8 cellular contexts compared by ENCODE assay signal in genomic region chr7:141551773-141552162, GRCh38. TPM values are rescaled to one million over a fixed set of nuclear protein-coding genes. Genes with fewer than 3 reads are reported as not detected.
A peak's percentile ranks its signal among the peaks of the same experiment; 100 is the strongest.
DNase-seq lines count a peak whose midpoint lies in the region; ATAC-seq, FAIRE-seq and TF ChIP-seq lines count a peak whose summit lies in the region.

No MANE protein-coding gene starts in this region.

- H3K4me3 ChIP-seq in ACC112 (ENCODE audit: low read depth, low read length), result peak overlapping the region; percentile 91
- H3K4me3 ChIP-seq in SK-N-MC, result peak overlapping the region; percentile 94
- peak overlapping the region; percentile 91 for H3K4me3 ChIP-seq in fibroblast of villous mesenchyme (ENCODE audit: low read depth, low read length)
- H3K4me3 ChIP-seq in small intestine (ENCODE audit: low read depth in 1 of 2, low read length in 2 of 2), result peak overlapping the region; percentile 85 to 94

- H3K27me3 ChIP-seq in ACC112 (ENCODE audit: insufficient read depth, low read length), result no peaks in the 10 kb centered on the region
- no peaks in the 10 kb centered on the region for H3K27me3 ChIP-seq in small intestine (ENCODE audit: control insufficient read depth in 2 of 2, insufficient read depth in 2 of 2, low read length in 2 of 2)

- TF ChIP-seq CTCF in fibroblast of villous mesenchyme (IDR thresholded peaks at IDR 0.05; ENCODE audit: insufficient read depth, low read depth, low read length), result no peak

- H3K27ac ChIP-seq in ACC112 (ENCODE audit: low read depth, low read length) (no peak overlapping the region), SK-N-MC (no peak overlapping the region), small intestine (ENCODE audit: low read depth in 1 of 2, low read length in 1 of 2) (peak overlapping the region in 1 of 2 donors; percentile 33)

- 6 to 10% (median 10%) methylated on average over 4 of the region's 4 CpGs for WGBS in small intestine, 3 donors

- H2AFZ ChIP-seq in ACC112 (ENCODE audit: low read length, unreplicated experiment), result peak overlapping the region; percentile 85

- H3K79me2 ChIP-seq in ACC112 (ENCODE audit: control insufficient read depth, insufficient read depth, low read length, unreplicated experiment), result peaks cover 21% of the 10 kb centered on the region

- peak overlapping the region; percentile 86 for H3K9ac ChIP-seq in SK-N-MC (ENCODE audit: insufficient read length)

- DNase-seq in SK-N-MC (ENCODE audit: low read depth, low spot score), result no peak
- no peak for DNase-seq in fibroblast of villous mesenchyme (ENCODE audit: low read depth)
- no peak for DNase-seq in small intestine
- DNase-seq in NCI-H1417 treated with DMSO at 0.1 percent for 48 hours (lab: John Stamatoyannopoulos, UW), result no peak
- no peak for DNase-seq in NOMO-1 treated with DMSO at 0.1 percent for 48 hours (lab: John Stamatoyannopoulos, UW; ENCODE audit: unreplicated experiment)

- H3K9me3 ChIP-seq in SK-N-MC (ENCODE audit: low read depth, low read length) (no peaks in the 10 kb centered on the region), small intestine (ENCODE audit: control insufficient read depth, low read depth) (no peaks in the 10 kb centered on the region)

- H3K36me3 ChIP-seq in ACC112 (ENCODE audit: insufficient read depth, low read length) (0 out of 2 replicates have a peak, but pooled peaks cover 4% of the 10 kb centered on the region), SK-N-MC (ENCODE audit: insufficient read depth, low read length) (peaks cover 15% of the 10 kb centered on the region; the same call in 1 of the 2 replicates), small intestine (ENCODE audit: control insufficient read depth in 2 of 2, insufficient read depth in 2 of 2, low read length in 2 of 2) (no peaks in the 10 kb centered on the region)

- no peak for FAIRE-seq in small intestine (lab: Jason Lieb, UNC)

- peaks cover 7% of the 10 kb centered on the region for H3K4me1 ChIP-seq in ACC112 (ENCODE audit: control insufficient read depth, insufficient read depth, low read length, unreplicated experiment)
- peaks cover 0 to 7% of the 10 kb centered on the region in 2 donors for H3K4me1 ChIP-seq in small intestine (ENCODE audit: control insufficient read depth in 2 of 2, insufficient read depth in 1 of 2, low read depth in 1 of 2, low read length in 1 of 2)

- ATAC-seq in GM21576 (IDR thresholded peaks at IDR 0.05; ENCODE audit: unreplicated experiment) (peak; percentile 3), GM19324 (IDR thresholded peaks at IDR 0.05; ENCODE audit: low FRiP score, unreplicated experiment) (no peak)

RNA-seq across cellular contexts. Expression of gene AGK, which starts 0.6 kb away (rescaled TPM):
- total RNA-seq in fibroblast of villous mesenchyme, result 30.0 and 43.2 TPM in 2 replicates
- polyA plus RNA-seq in small intestine, result 10 to 100 TPM in 1 of 3 donors, 1 to 10 TPM in 2; 3.2 to 10.6 (median 4.0) TPM
